ENCODE assay signal across 17 cellular contexts in the genomic region with DNA sequence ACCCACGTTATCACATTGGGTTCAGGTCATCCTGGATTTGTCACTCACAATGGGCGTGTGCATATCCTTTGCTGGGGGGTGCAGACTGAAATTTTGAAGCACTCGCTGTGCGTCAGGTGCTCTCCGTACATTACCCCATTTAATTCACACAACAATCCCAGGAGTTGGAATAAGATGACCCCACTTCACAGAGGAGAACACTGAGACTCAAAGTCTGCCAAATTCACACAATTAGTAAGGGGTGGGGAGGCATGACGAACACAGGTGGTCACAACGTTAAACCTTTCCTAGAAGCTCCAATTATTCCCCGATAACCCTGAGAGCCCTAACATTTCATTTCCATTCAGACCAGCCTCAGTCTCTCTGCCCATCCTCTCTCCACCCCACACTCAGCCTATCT. TPM values are rescaled to one million over a fixed set of nuclear protein-coding genes. Genes with fewer than 3 reads are reported as not detected.
DNase-seq lines count a peak whose midpoint lies in the region; TF ChIP-seq lines count a peak whose summit lies in the region.
"Had no signal": no experiment of that assay in that cellular context is flagged by ENCODE, and none has a peak within 500 bp of the region (broad histone marks: within the 10 kb centered on the region; RNA-seq: fewer than 3 reads in every experiment).

No MANE protein-coding gene starts in this region.

- H3K36me3 Mint-ChIP-seq in activated CD4-positive, alpha-beta memory T cell treated with anti-CD3 and anti-CD28 coated beads for 36 hours = no peaks in the 10 kb centered on the region
- H3K36me3 Mint-ChIP-seq in activated CD4-positive, alpha-beta memory T cell treated with anti-CD3 and anti-CD28 coated beads, Interleukin-2, amount 10 ng/mL, durations not matched to agents 7 days and 5 days (ENCODE audit: low read depth) = no peaks in the 10 kb centered on the region
- no peaks in the 10 kb centered on the region for H3K36me3 Mint-ChIP-seq in nephron (ENCODE audit: low read depth)

- POLR2A ChIA-PET in activated CD4-positive, alpha-beta memory T cell treated with anti-CD3 and anti-CD28 coated beads for 36 hours (lab: Charles Lee) = interaction anchor here (6.5 kb wide), 1 partner anchor 36 kb away, joined by 99 read pairs; a partner anchor contains a TSS
- POLR2A ChIA-PET in activated CD4-positive, alpha-beta memory T cell treated with anti-CD3 and anti-CD28 coated beads, Interleukin-2, amount 10 ng/mL, durations not matched to agents 7 days and 5 days (lab: Charles Lee) = interaction anchor here (1.4 to 6.3 kb wide), 5 partner anchors 36 to 65 kb away, joined by 4 to 138 read pairs (median 15); a partner anchor contains a TSS

- no peak for TF ChIP-seq CTCF in nephron (IDR thresholded peaks at IDR 0.05; ENCODE audit: unreplicated experiment in 3 of 3)
- no peak for TF ChIP-seq CTCF in transverse colon (IDR thresholded peaks at IDR 0.05)

- H3K27ac Mint-ChIP-seq in activated CD4-positive, alpha-beta memory T cell treated with anti-CD3 and anti-CD28 coated beads for 36 hours = peak overlapping the region; percentile 13
- H3K27ac Mint-ChIP-seq in activated CD4-positive, alpha-beta memory T cell treated with anti-CD3 and anti-CD28 coated beads, Interleukin-2, amount 10 ng/mL, durations not matched to agents 7 days and 5 days = no peak overlapping the region
- H3K27ac Mint-ChIP-seq in nephron = peak overlapping the region; percentile 19 to 97 (median 86)

- H3K9me3 ChIP-seq in transverse colon = no peaks in the 10 kb centered on the region
- H3K9me3 ChIP-seq: esophagus squamous epithelium, heart left ventricle had no signal

- in situ Hi-C loops in transverse colon (cut with MboI; ENCODE audit: low pct_ligation_motif_present in 1 of 4, low pct_unique_long_range_greater_than_20kb in 1 of 4, low sequenced_read_pairs in 3 of 4) = loop anchor here in 2 of 4 donors (5.0 kb wide), 1 partner anchor 57 kb away; no protein-coding TSS in a partner anchor

- WGBS in transverse colon (ENCODE audit: low coverage in 1 of 2), 2 donors = 60 to 85% methylated on average over 1 to 8 of the region's 8 CpGs

- H3K36me3 ChIP-seq in transverse colon = no peaks in the 10 kb centered on the region
- H3K36me3 ChIP-seq: esophagus squamous epithelium, heart left ventricle had no signal

- CTCF ChIA-PET in activated CD4-positive, alpha-beta memory T cell treated with anti-CD3 and anti-CD28 coated beads for 36 hours (lab: Charles Lee) = interaction anchor here (1.5 to 7.5 kb wide), 7 partner anchors 25 to 65 kb away, joined by 4 to 269 read pairs (median 12); a partner anchor contains a TSS
- CTCF ChIA-PET in activated CD4-positive, alpha-beta memory T cell treated with anti-CD3 and anti-CD28 coated beads, Interleukin-2, amount 10 ng/mL, durations not matched to agents 7 days and 5 days (lab: Charles Lee) = interaction anchor here (1.4 to 7.4 kb wide), 6 partner anchors 10 to 74 kb away, joined by 4 to 202 read pairs (median 14); a partner anchor contains a TSS

- no peaks in the 10 kb centered on the region for H3K27me3 ChIP-seq in transverse colon
- H3K27me3 ChIP-seq: esophagus squamous epithelium, heart left ventricle had no signal

- H3K4me1 Mint-ChIP-seq in activated CD4-positive, alpha-beta memory T cell treated with anti-CD3 and anti-CD28 coated beads for 36 hours (ENCODE audit: low read depth) = peaks cover 76% of the 10 kb centered on the region
- H3K4me1 Mint-ChIP-seq in activated CD4-positive, alpha-beta memory T cell treated with anti-CD3 and anti-CD28 coated beads, Interleukin-2, amount 10 ng/mL, durations not matched to agents 7 days and 5 days = peaks cover 65% of the 10 kb centered on the region
- H3K4me1 Mint-ChIP-seq in nephron = peaks cover 53% of the 10 kb centered on the region

- no peak for DNase-seq in activated CD4-positive, alpha-beta memory T cell treated with anti-CD3 and anti-CD28 coated beads for 36 hours
- DNase-seq in activated CD4-positive, alpha-beta memory T cell treated with anti-CD3 and anti-CD28 coated beads, Interleukin-2, amount 10 ng/mL, durations not matched to agents 7 days and 5 days = no peak
- DNase-seq in transverse colon = no peak
- DNase-seq: activated naive CD4-positive, alpha-beta T cell treated with anti-CD3 and anti-CD28 coated beads, Interleukin-2, amount 50 U/mL, for 16 hours; DND-41; esophagus squamous epithelium; heart left ventricle; KBM-7; midbrain; NCI-H1105; NCI-H2171 treated with DMSO at 0.1 percent for 48 hours; NCI-H82; nucleus accumbens; SW 1271 had no signal

- TF ChIP-seq POLR2A in transverse colon (IDR thresholded peaks at IDR 0.05) = no peak

- intact Hi-C loops in activated CD4-positive, alpha-beta memory T cell treated with anti-CD3 and anti-CD28 coated beads for 36 hours (cut with micrococcal nuclease) = loop anchor here (5.0 kb wide), 2 partner anchors 88 to 158 kb away; a partner anchor contains a TSS
- intact Hi-C loops in transverse colon (cut with DNase I; ENCODE audit: low total_unique reads) = loop anchor here (5.0 kb wide), 1 partner anchor 57 kb away; no protein-coding TSS in a partner anchor

- H3K4me1 ChIP-seq in transverse colon = peaks cover 34 to 59% (median 40%) of the 10 kb centered on the region in 4 donors

- no peak overlapping the region for H3K27ac ChIP-seq in transverse colon

- TF ChIP-seq EP300 in transverse colon (IDR thresholded peaks at IDR 0.05; ENCODE audit: low read depth) = no peak

- no peak overlapping the region for H3K4me3 Mint-ChIP-seq in activated CD4-positive, alpha-beta memory T cell treated with anti-CD3 and anti-CD28 coated beads for 36 hours
- no peak overlapping the region for H3K4me3 Mint-ChIP-seq in activated CD4-positive, alpha-beta memory T cell treated with anti-CD3 and anti-CD28 coated beads, Interleukin-2, amount 10 ng/mL, durations not matched to agents 7 days and 5 days
- H3K4me3 Mint-ChIP-seq in nephron = peak overlapping the region; percentile 3 to 48 (median 35)

- H3K9me3 Mint-ChIP-seq in activated CD4-positive, alpha-beta memory T cell treated with anti-CD3 and anti-CD28 coated beads for 36 hours = no peaks in the 10 kb centered on the region
- no peaks in the 10 kb centered on the region for H3K9me3 Mint-ChIP-seq in activated CD4-positive, alpha-beta memory T cell treated with anti-CD3 and anti-CD28 coated beads, Interleukin-2, amount 10 ng/mL, durations not matched to agents 7 days and 5 days
- H3K9me3 Mint-ChIP-seq in nephron = no peaks in the 10 kb centered on the region

- H3K4me3 ChIP-seq in transverse colon = no peak overlapping the region

- peaks cover 1% of the 10 kb centered on the region for H3K27me3 Mint-ChIP-seq in activated CD4-positive, alpha-beta memory T cell treated with anti-CD3 and anti-CD28 coated beads for 36 hours
- no peaks in the 10 kb centered on the region for H3K27me3 Mint-ChIP-seq in activated CD4-positive, alpha-beta memory T cell treated with anti-CD3 and anti-CD28 coated beads, Interleukin-2, amount 10 ng/mL, durations not matched to agents 7 days and 5 days
- H3K27me3 Mint-ChIP-seq in nephron (ENCODE audit: low read depth) = peaks cover 3% of the 10 kb centered on the region

RNA-seq across cellular contexts. Expression of a gene that starts 3.8 kb away (rescaled TPM):
- total RNA-seq in activated CD4-positive, alpha-beta memory T cell treated with anti-CD3 and anti-CD28 coated beads for 36 hours = 1 to 10 TPM; 3.5 to 5.3 TPM
- total RNA-seq in activated CD4-positive, alpha-beta memory T cell treated with anti-CD3 and anti-CD28 coated beads, Interleukin-2, amount 10 ng/mL, durations not matched to agents 7 days and 5 days = 1 to 10 TPM in 1 of 2 experiments, under 1 TPM in 1; 0.85 to 1.2 TPM
- total RNA-seq in transverse colon = 1 to 10 TPM in 1 of 4 donors, not detected in 3; 2.2 TPM
- total RNA-seq: temporal lobe had no signal

RNA-seq across cellular contexts. Expression of a gene that starts 20.4 kb away (rescaled TPM):
- not detected for total RNA-seq in activated CD4-positive, alpha-beta memory T cell treated with anti-CD3 and anti-CD28 coated beads for 36 hours
- total RNA-seq in activated CD4-positive, alpha-beta memory T cell treated with anti-CD3 and anti-CD28 coated beads, Interleukin-2, amount 10 ng/mL, durations not matched to agents 7 days and 5 days = not detected
- total RNA-seq in transverse colon = under 1 TPM in 1 of 4 donors, not detected in 3; 0.64 TPM
- total RNA-seq: sciatic nerve, temporal lobe had no signal

RNA-seq across cellular contexts. Expression of a gene that starts 23.9 kb away (rescaled TPM):
- 100 to 1,000 TPM; 352 to 382 TPM for total RNA-seq in activated CD4-positive, alpha-beta memory T cell treated with anti-CD3 and anti-CD28 coated beads for 36 hours
- total RNA-seq in activated CD4-positive, alpha-beta memory T cell treated with anti-CD3 and anti-CD28 coated beads, Interleukin-2, amount 10 ng/mL, durations not matched to agents 7 days and 5 days = 1,000 to 10,000 TPM; 1,297 to 1,322 TPM
- total RNA-seq in transverse colon = 100 to 1,000 TPM in 1 of 4 donors, 10 to 100 TPM in 3; 40.8 to 138 (median 78.6) TPM

RNA-seq across cellular contexts. Expression of a gene that starts 28.7 kb away (rescaled TPM):
- total RNA-seq in activated CD4-positive, alpha-beta memory T cell treated with anti-CD3 and anti-CD28 coated beads for 36 hours = 1 to 10 TPM; 3.3 to 4.0 TPM
- 1 to 10 TPM; 2.2 to 4.7 TPM for total RNA-seq in activated CD4-positive, alpha-beta memory T cell treated with anti-CD3 and anti-CD28 coated beads, Interleukin-2, amount 10 ng/mL, durations not matched to agents 7 days and 5 days
- not detected for total RNA-seq in transverse colon
- total RNA-seq: esophagus squamous epithelium, heart left ventricle, sciatic nerve, temporal lobe had no signal

RNA-seq across cellular contexts. Expression of a gene that starts 33.7 kb away (rescaled TPM):
- total RNA-seq in activated CD4-positive, alpha-beta memory T cell treated with anti-CD3 and anti-CD28 coated beads for 36 hours = 100 to 1,000 TPM; 503 to 513 TPM
- 100 to 1,000 TPM; 781 to 799 TPM for total RNA-seq in activated CD4-positive, alpha-beta memory T cell treated with anti-CD3 and anti-CD28 coated beads, Interleukin-2, amount 10 ng/mL, durations not matched to agents 7 days and 5 days
- total RNA-seq in transverse colon = 100 to 1,000 TPM; 219 to 881 (median 433) TPM

Comparison
In these comparisons a context has a peak if more than half of its experiments do, and no peak if none do; other contexts are left out.
1. H3K4me3 Mint-ChIP-seq: peak in nephron (3 of 3); none in activated CD4-positive, alpha-beta memory T cell treated with anti-CD3 and anti-CD28 coated beads for 36 hours (single experiment) and activated CD4-positive, alpha-beta memory T cell treated with anti-CD3 and anti-CD28 coated beads, Interleukin-2, amount 10 ng/mL, durations not matched to agents 7 days and 5 days (single experiment).